In genomic region chrX:72312311-72312940, GRCh38 we compare ENCODE assay signal across 22 cellular contexts. TPM values are rescaled to one million over a fixed set of nuclear protein-coding genes. Genes with fewer than 3 reads are reported as not detected.
DNase-seq lines count a peak whose midpoint lies in the region; ATAC-seq, FAIRE-seq and TF ChIP-seq lines count a peak whose summit lies in the region.
"Had no signal": no experiment of that assay in that cellular context is flagged by ENCODE, and none has a peak within 500 bp of the region (broad histone marks: within the 10 kb centered on the region; RNA-seq: fewer than 3 reads in every experiment).

No MANE protein-coding gene starts in this region.

- DNase-seq in MCF 10A (ENCODE audit: unreplicated experiment) = peak; percentile 28
- no peak for DNase-seq in breast epithelium (ENCODE audit: low spot score in 2 of 2)
- DNase-seq in keratinocyte (ENCODE audit: low read depth, low spot score) = no peak
- peak; percentile 55 to 69 for DNase-seq in thyroid gland
- DNase-seq in stimulated activated naive B cell treated with anti-CD40 and anti-IgM and Interleukin-4, amounts not matched to agents 10 μg/mL and 1 μg/mL and 100 μg/mL, for 72 hours = no peak
- no peak for DNase-seq in HAP-1 (ENCODE audit: low spot score in 2 of 2)
- DNase-seq: CD8-positive, alpha-beta T cell; COR-L47; DMS153; DMS79 treated with DMSO at 0.1 percent for 48 hours; EL; GOT3; H9 had no signal

- no peaks in the 10 kb centered on the region for H3K79me2 ChIP-seq in keratinocyte (ENCODE audit: control insufficient read depth, insufficient read depth, low read length)

- dilution Hi-C loops in keratinocyte (cut with MboI; ENCODE audit: extremely low pct_ligation_motif_present, low sequenced_read_pairs) = no loop called here

- H2AFZ ChIP-seq in keratinocyte (ENCODE audit: control insufficient read depth, low read length) = peak overlapping the region; percentile 64

- POLR2A ChIA-PET in MCF 10A (lab: Yijun Ruan, JAX) = interaction anchor here (0.7 kb wide), 1 partner anchor 35 kb away, joined by 4 read pairs; the partner anchor contains the start of gene RPS4X

- H3K4me1 Mint-ChIP-seq in MCF 10A (ENCODE audit: insufficient read depth, unreplicated experiment) = peaks cover 13% of the 10 kb centered on the region
- H3K4me1 Mint-ChIP-seq in stimulated activated naive B cell treated with anti-CD40 and anti-IgM and Interleukin-4, amounts not matched to agents 10 μg/mL and 1 μg/mL and 100 μg/mL, for 72 hours = peaks cover 8 to 13% of the 10 kb centered on the region in 2 donors

- no peaks in the 10 kb centered on the region for H4K20me1 ChIP-seq in keratinocyte (ENCODE audit: control insufficient read depth, extremely low read depth, insufficient read depth, low read length)

- H3K9ac ChIP-seq in keratinocyte (ENCODE audit: control insufficient read depth, extremely low read depth, insufficient read depth, low read length) = no peak overlapping the region

- TF ChIP-seq POLR2A in breast epithelium (IDR thresholded peaks at IDR 0.05) (no peak), thyroid gland (IDR thresholded peaks at IDR 0.05) (peak in 1 of 2 donors; percentile 14)

- peak overlapping the region; percentile 50 for H3K4me2 ChIP-seq in keratinocyte (ENCODE audit: control insufficient read depth, extremely low read depth, insufficient read depth, low read depth, low read length)

- no peaks in the 10 kb centered on the region for H3K36me3 Mint-ChIP-seq in MCF 10A (ENCODE audit: insufficient read depth, unreplicated experiment)
- no peaks in the 10 kb centered on the region for H3K36me3 Mint-ChIP-seq in stimulated activated naive B cell treated with anti-CD40 and anti-IgM and Interleukin-4, amounts not matched to agents 10 μg/mL and 1 μg/mL and 100 μg/mL, for 72 hours
- H3K36me3 Mint-ChIP-seq: CD8-positive, alpha-beta T cell had no signal

- no peak for ATAC-seq in GM18519 (IDR thresholded peaks at IDR 0.05; ENCODE audit: low FRiP score, unreplicated experiment)
- no peak for ATAC-seq in stimulated activated naive B cell treated with anti-CD40 and anti-IgM and Interleukin-4, amounts not matched to agents 10 μg/mL and 1 μg/mL and 100 μg/mL, for 72 hours (replicated peaks)
- ATAC-seq: CD8-positive, alpha-beta T cell had no signal

- no peak overlapping the region for H3K4me3 Mint-ChIP-seq in MCF 10A (ENCODE audit: unreplicated experiment)
- H3K4me3 Mint-ChIP-seq in stimulated activated naive B cell treated with anti-CD40 and anti-IgM and Interleukin-4, amounts not matched to agents 10 μg/mL and 1 μg/mL and 100 μg/mL, for 72 hours = no peak overlapping the region
- H3K4me3 Mint-ChIP-seq: CD14-positive monocyte; CD8-positive, alpha-beta T cell; H9 had no signal

- no peaks in the 10 kb centered on the region for H3K36me3 ChIP-seq in breast epithelium
- no peaks in the 10 kb centered on the region for H3K36me3 ChIP-seq in keratinocyte (ENCODE audit: control insufficient read depth in 2 of 2, extremely low read depth in 1 of 2, insufficient read depth in 2 of 2, low read length in 2 of 2)
- no peaks in the 10 kb centered on the region for H3K36me3 ChIP-seq in thyroid gland
- no peaks in the 10 kb centered on the region for H3K36me3 ChIP-seq in HAP-1 (replicated peaks)

- no peaks in the 10 kb centered on the region for H3K9me3 ChIP-seq in breast epithelium
- no peaks in the 10 kb centered on the region for H3K9me3 ChIP-seq in keratinocyte (ENCODE audit: control insufficient read depth, low read depth, low read length)
- no peaks in the 10 kb centered on the region for H3K9me3 ChIP-seq in thyroid gland
- H3K9me3 ChIP-seq in HAP-1 = no peaks in the 10 kb centered on the region

- H3K9me3 Mint-ChIP-seq in MCF 10A (ENCODE audit: unreplicated experiment) = no peaks in the 10 kb centered on the region
- no peaks in the 10 kb centered on the region for H3K9me3 Mint-ChIP-seq in stimulated activated naive B cell treated with anti-CD40 and anti-IgM and Interleukin-4, amounts not matched to agents 10 μg/mL and 1 μg/mL and 100 μg/mL, for 72 hours
- H3K9me3 Mint-ChIP-seq: CD8-positive, alpha-beta T cell had no signal

- CTCF ChIA-PET in MCF 10A (lab: Yijun Ruan, JAX) = interaction anchor here (0.8 to 1.0 kb wide), 2 partner anchors 35 to 67 kb away, joined by 3 read pairs; partner anchors contain the start of gene RPS4X

- H3K27ac Mint-ChIP-seq in MCF 10A (ENCODE audit: low read depth, unreplicated experiment) = no peak overlapping the region
- no peak overlapping the region for H3K27ac Mint-ChIP-seq in stimulated activated naive B cell treated with anti-CD40 and anti-IgM and Interleukin-4, amounts not matched to agents 10 μg/mL and 1 μg/mL and 100 μg/mL, for 72 hours
- H3K27ac Mint-ChIP-seq: CD14-positive monocyte; CD8-positive, alpha-beta T cell had no signal

- no peak overlapping the region for H3K27ac ChIP-seq in breast epithelium
- no peak overlapping the region for H3K27ac ChIP-seq in keratinocyte (ENCODE audit: control insufficient read depth, insufficient read depth, low read length)
- peak overlapping the region in 1 of 3 donors; percentile 31 for H3K27ac ChIP-seq in thyroid gland
- H3K27ac ChIP-seq: 22Rv1 had no signal

- H3K4me1 ChIP-seq in breast epithelium = peaks cover 0 to 6% of the 10 kb centered on the region in 2 donors
- H3K4me1 ChIP-seq in keratinocyte (ENCODE audit: control insufficient read depth, extremely low read depth, insufficient read depth, low read length) = peaks cover 7% of the 10 kb centered on the region
- H3K4me1 ChIP-seq in thyroid gland = peaks cover 12 to 19% of the 10 kb centered on the region in 2 donors
- peaks cover 14% of the 10 kb centered on the region for H3K4me1 ChIP-seq in HAP-1

- 59 to 63% methylated on average over 10 to 12 of the region's 14 CpGs for WGBS in thyroid gland, 2 donors

- TF ChIP-seq CTCF in MCF 10A (IDR thresholded peaks at IDR 0.05; ENCODE audit: unreplicated experiment) (no peak), breast epithelium (IDR thresholded peaks at IDR 0.05) (no peak), keratinocyte (optimal IDR thresholded peaks at IDR 0.05 in 1 of 3, IDR thresholded peaks at IDR 0.05 in 1 of 3, conservative IDR thresholded peaks at IDR 0.05 in 1 of 3; ENCODE audit: extremely low read depth in 1 of 3, insufficient read depth in 2 of 3, low read length in 3 of 3) (no peak), thyroid gland (IDR thresholded peaks at IDR 0.05) (no peak)

- no TSS peak for BruUV-seq in MCF 10A (replicated peaks; lab: Mats Ljungman, UMichigan)

- in situ Hi-C loops in HAP-1 (cut with MboI; ENCODE audit: low sequenced_read_pairs) = no loop called here

- H3K4me3 ChIP-seq in breast epithelium = no peak overlapping the region
- no peak overlapping the region for H3K4me3 ChIP-seq in keratinocyte (ENCODE audit: control insufficient read depth in 2 of 3, extremely low read depth in 1 of 3, insufficient read depth in 2 of 3, low read depth in 1 of 3, low read length in 3 of 3)
- no peak overlapping the region for H3K4me3 ChIP-seq in thyroid gland (replicated peaks in 1 of 3)
- no peak overlapping the region for H3K4me3 ChIP-seq in HAP-1

- intact Hi-C loops in MCF 10A (cut with micrococcal nuclease) = no loop called here
- intact Hi-C loops in breast epithelium (cut with DNase I; ENCODE audit: low total_unique reads) = no loop called here
- intact Hi-C loops in thyroid gland (cut with DNase I) = no loop called here

- no peak for FAIRE-seq in keratinocyte (lab: Jason Lieb, UNC)
- FAIRE-seq: D721Med, G401.6, GM12891, GM19239 had no signal

- H3K9me1 ChIP-seq in keratinocyte (ENCODE audit: control insufficient read depth, extremely low read depth, insufficient read depth, low read length) = no peaks in the 10 kb centered on the region

- H3K27me3 ChIP-seq in breast epithelium (peaks cover 0 to 70% of the 10 kb centered on the region in 2 donors), keratinocyte (ENCODE audit: control insufficient read depth, extremely low read depth, insufficient read depth, low read length) (peaks cover 54% of the 10 kb centered on the region), thyroid gland (no peaks in the 10 kb centered on the region), HAP-1 (ENCODE audit: low read depth) (no peaks in the 10 kb centered on the region)

- peaks cover 58% of the 10 kb centered on the region for H3K27me3 Mint-ChIP-seq in MCF 10A (ENCODE audit: insufficient read depth, unreplicated experiment)
- peaks cover 16 to 31% of the 10 kb centered on the region in 2 donors for H3K27me3 Mint-ChIP-seq in stimulated activated naive B cell treated with anti-CD40 and anti-IgM and Interleukin-4, amounts not matched to agents 10 μg/mL and 1 μg/mL and 100 μg/mL, for 72 hours

RNA-seq across cellular contexts. Expression of gene CITED1, which starts 6.7 kb away (rescaled TPM):
- total RNA-seq in MCF 10A (2022) (0.37 and 0.72 TPM in 2 replicates), breast epithelium (10 to 100 TPM in 2 of 3 donors, under 1 TPM in 1; 0.32 to 28.2 (median 24.6) TPM), thyroid gland (10 to 100 TPM in 2 of 4 donors, 1 to 10 TPM in 2; 5.5 to 29.9 (median 17.5) TPM)
- polyA plus RNA-seq in keratinocyte = 0.25 to 0.30 TPM in 2 of 3 replicates, not detected in the other
- polyA plus RNA-seq in keratinocyte (2011; ENCODE audit: low read depth) = not detected
- polyA plus RNA-seq in keratinocyte (2011; cell fraction: cytosol; rRNA removed) = not detected in 2 replicates
- 0.60 TPM in 1 of 2 replicates, not detected in the other for polyA plus RNA-seq in keratinocyte (2011; cell fraction: nucleus; rRNA removed)
- polyA plus RNA-seq in keratinocyte (2012; ENCODE audit: low replicate concordance) = 0.24 and 0.37 TPM in 2 replicates
- 0.80 TPM in 1 of 3 replicates, not detected in the others for polyA minus RNA-seq in keratinocyte
- polyA minus RNA-seq in keratinocyte (2011; cell fraction: cytosol; rRNA and poly(A)+ RNA removed) = not detected
- not detected in 2 replicates for polyA minus RNA-seq in keratinocyte (2011; cell fraction: nucleus; rRNA and poly(A)+ RNA removed)
- total RNA-seq: CD8-positive, alpha-beta T cell; HT1080 had no signal
- polyA plus RNA-seq: BJ had no signal

RNA-seq across cellular contexts. Expression of gene RPS4X, which starts 35.4 kb away (rescaled TPM):
- total RNA-seq in MCF 10A (2022) = 1,160 and 1,731 TPM in 2 replicates
- total RNA-seq in breast epithelium = 1,000 to 10,000 TPM in 2 of 3 donors, 100 to 1,000 TPM in 1; 849 to 1,764 (median 1,655) TPM
- polyA plus RNA-seq in keratinocyte = 1,925 to 2,606 TPM (median 2,174 TPM) in 3 replicates
- 1,744 TPM for polyA plus RNA-seq in keratinocyte (2011; ENCODE audit: low read depth)
- 2,212 and 2,787 TPM in 2 replicates for polyA plus RNA-seq in keratinocyte (2011; cell fraction: cytosol; rRNA removed)
- polyA plus RNA-seq in keratinocyte (2011; cell fraction: nucleus; rRNA removed) = 662 and 946 TPM in 2 replicates
- polyA plus RNA-seq in keratinocyte (2012; ENCODE audit: low replicate concordance) = 1,725 and 2,475 TPM in 2 replicates
- 512 to 1,513 TPM (median 1,408 TPM) in 3 replicates for polyA minus RNA-seq in keratinocyte
- 1,622 TPM for polyA minus RNA-seq in keratinocyte (2011; cell fraction: cytosol; rRNA and poly(A)+ RNA removed)
- polyA minus RNA-seq in keratinocyte (2011; cell fraction: nucleus; rRNA and poly(A)+ RNA removed) = 148 and 256 TPM in 2 replicates
- 1,000 to 10,000 TPM in 1 of 4 donors, 100 to 1,000 TPM in 3; 602 to 1,253 (median 805) TPM for total RNA-seq in thyroid gland

Comparison
In these comparisons a context has a peak if more than half of its experiments do, and no peak if none do; other contexts are left out.
1. DNase-seq: peak in MCF 10A (single experiment) and thyroid gland (2 of 2); none in breast epithelium (0 of 2), keratinocyte (single experiment), stimulated activated naive B cell treated with anti-CD40 and anti-IgM and Interleukin-4, amounts not matched to agents 10 μg/mL and 1 μg/mL and 100 μg/mL, for 72 hours (single experiment) and HAP-1 (0 of 2).